Comparison of ENCODE assay signal across 1 cellular context in genomic region chr2:226791056-226791486, GRCh38.
A peak's percentile ranks its signal among the peaks of the same experiment; 100 is the strongest.
TF ChIP-seq lines count a peak whose summit lies in the region.

No MANE protein-coding gene starts in this region.

TF ChIP-seq in GM12878, 131 proteins besides CTCF, POLR2A, EP300 and RAD21 (continued from another document and continues in another):
- TF ChIP-seq NKRF (conservative IDR thresholded peaks at IDR 0.05) (no peak), MYB (IDR thresholded peaks at IDR 0.05; ENCODE audit: borderline replicate concordance, low read depth, low read length) (no peak), CREM (IDR thresholded peaks at IDR 0.05; ENCODE audit: low read depth) (0 out of 2 replicates have a peak, but pooled peaks have one; percentile 33), JUND (IDR thresholded peaks at IDR 0.05; ENCODE audit: low read depth, low read length) (no peak), POLR2AphosphoS5 (IDR thresholded peaks at IDR 0.05; ENCODE audit: low read length) (no peak), MYC (IDR thresholded peaks at IDR 0.05; ENCODE audit: insufficient read depth, insufficient read length, insufficient replicate concordance, low read length, severe bottlenecking) (no peak), BCL3 (IDR thresholded peaks at IDR 0.05; ENCODE audit: borderline replicate concordance, insufficient read depth, low read depth, low read length, poor library complexity, severe bottlenecking) (no peak), ATF7 (IDR thresholded peaks at IDR 0.05; ENCODE audit: low read depth) (no peak), LARP7 (IDR thresholded peaks at IDR 0.05) (no peak), MTA2 (IDR thresholded peaks at IDR 0.05; ENCODE audit: low read depth) (0 out of 2 replicates have a peak, but pooled peaks have one; percentile 5), MTA3 (IDR thresholded peaks at IDR 0.05; ENCODE audit: borderline replicate concordance, low read length) (no peak), NRF1 (conservative IDR thresholded peaks at IDR 0.05; ENCODE audit: low read depth, low read length) (no peak), SMAD1 (IDR thresholded peaks at IDR 0.05; ENCODE audit: low read depth, partially characterized antibody) (no peak), SIX5 (IDR thresholded peaks at IDR 0.05; ENCODE audit: low read depth, low read length, severe bottlenecking) (no peak), CREB1 (IDR thresholded peaks at IDR 0.05; ENCODE audit: low read depth) (no peak), RUNX3 (IDR thresholded peaks at IDR 0.05; ENCODE audit: low read length) (0 out of 2 replicates have a peak, but pooled peaks have one; percentile 8), HSF1 (IDR thresholded peaks at IDR 0.05; ENCODE audit: low read depth, low read length) (no peak), ZNF24 (IDR thresholded peaks at IDR 0.05) (no peak), ZBTB11 (CRISPR knock-in tag; IDR thresholded peaks at IDR 0.05) (no peak), YBX1 (IDR thresholded peaks at IDR 0.05) (no peak), SUPT20H (IDR thresholded peaks at IDR 0.05; ENCODE audit: borderline replicate concordance, control insufficient read depth, low read depth, low read length) (no peak), SREBF1 (IDR thresholded peaks at IDR 0.05; ENCODE audit: low read length) (no peak), NR2C1 (IDR thresholded peaks at IDR 0.05) (no peak), NR2C2 (IDR thresholded peaks at IDR 0.05; ENCODE audit: borderline replicate concordance, control insufficient read depth, insufficient read length, low read depth) (no peak), FOXM1 (IDR thresholded peaks at IDR 0.05; ENCODE audit: low read depth, low read length) (no peak), STAT1 (conservative IDR thresholded peaks at IDR 0.05) (no peak), SRF (IDR thresholded peaks at IDR 0.05; ENCODE audit: low read depth in 2 of 2, low read length in 2 of 2) (no peak), ZBTB40 (IDR thresholded peaks at IDR 0.05; ENCODE audit: borderline replicate concordance) (peak; percentile 47; the same call in 1 of the 2 replicates), RELA (IDR thresholded peaks at IDR 0.05; ENCODE audit: borderline replicate concordance, partially characterized antibody) (no peak), CUX1 (IDR thresholded peaks at IDR 0.05; ENCODE audit: insufficient replicate concordance, low read depth, low read length) (no peak), CEBPZ (IDR thresholded peaks at IDR 0.05; ENCODE audit: low read depth, low read length) (no peak), CBX5 (IDR thresholded peaks at IDR 0.05; ENCODE audit: low read depth) (0 out of 2 replicates have a peak, but pooled peaks have one; percentile 52), GABPA (IDR thresholded peaks at IDR 0.05; ENCODE audit: low read depth) (peak; percentile 64; the same call in 1 of the 2 replicates), MXI1 (IDR thresholded peaks at IDR 0.05; ENCODE audit: low read depth, low read length) (0 out of 2 replicates have a peak, but pooled peaks have one; percentile 42), SP1 (IDR thresholded peaks at IDR 0.05; ENCODE audit: low read depth, low read length) (no peak), BMI1 (IDR thresholded peaks at IDR 0.05; ENCODE audit: borderline replicate concordance) (no peak), ZSCAN29 (IDR thresholded peaks at IDR 0.05) (no peak), YY1 (IDR thresholded peaks at IDR 0.05; ENCODE audit: low read depth, low read length) (peak; percentile 89), KDM1A (IDR thresholded peaks at IDR 0.05; ENCODE audit: borderline replicate concordance) (no peak)
